ENCODE assay signal across 1 cellular context in the genomic region with DNA sequence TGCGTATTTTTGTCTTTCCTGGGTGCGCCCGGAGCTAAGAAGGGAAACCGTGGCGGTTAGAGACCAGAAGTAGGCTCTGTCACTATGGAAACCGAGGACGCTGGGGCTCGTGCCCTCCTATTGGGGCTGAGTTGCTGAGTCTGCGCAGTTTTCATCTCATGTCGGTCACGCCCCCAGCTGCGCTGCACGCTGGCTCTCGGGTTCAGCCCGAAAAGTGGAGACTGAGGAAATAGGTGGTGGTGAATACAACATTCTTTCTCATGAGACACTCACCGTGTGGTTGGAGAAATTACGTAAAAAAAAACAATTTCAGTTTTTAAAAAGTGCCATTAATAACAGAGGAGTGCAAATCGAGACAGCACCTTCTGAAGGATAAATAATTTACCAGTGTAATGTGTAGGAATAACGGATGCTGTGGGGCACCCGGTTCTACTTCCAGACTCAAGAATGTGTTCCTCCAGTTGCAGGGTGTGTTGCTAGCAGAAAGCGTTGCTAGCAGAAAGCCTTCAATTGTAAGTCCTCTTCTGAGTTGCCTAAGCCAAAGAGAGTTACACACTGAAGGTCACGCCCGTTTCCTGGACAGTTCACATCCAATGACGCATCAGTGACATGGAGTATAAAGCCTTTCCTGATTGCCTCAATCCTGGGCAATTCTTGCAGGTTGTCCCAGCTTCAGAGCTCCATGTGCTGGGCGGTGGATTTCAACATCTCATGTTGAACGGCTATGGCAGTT.
A peak's percentile ranks its signal among the peaks of the same experiment; 100 is the strongest.
TF ChIP-seq lines count a peak whose summit lies in the region.

No MANE protein-coding gene starts in this region.

TF ChIP-seq in GM12878, 131 proteins besides CTCF, POLR2A, EP300 and RAD21 (continued from another document):
- no peak for TF ChIP-seq STAT3 (IDR thresholded peaks at IDR 0.05; ENCODE audit: low read depth, low read length)
- no peak for TF ChIP-seq ZNF274 (IDR thresholded peaks at IDR 0.05; ENCODE audit: insufficient read depth, insufficient read length)
- peak; percentile 68 for TF ChIP-seq MXI1 (IDR thresholded peaks at IDR 0.05; ENCODE audit: low read depth, low read length)
- peak; percentile 47 for TF ChIP-seq NRF1 (conservative IDR thresholded peaks at IDR 0.05; ENCODE audit: low read depth, low read length)
- TF ChIP-seq SUZ12 (IDR thresholded peaks at IDR 0.05; ENCODE audit: unreplicated experiment), result no peak
- peak; percentile 92 for TF ChIP-seq BMI1 (IDR thresholded peaks at IDR 0.05; ENCODE audit: borderline replicate concordance)
- peak; percentile 47; the same call in 1 of the 2 replicates for TF ChIP-seq CREB1 (IDR thresholded peaks at IDR 0.05; ENCODE audit: low read depth)
- TF ChIP-seq CREM (IDR thresholded peaks at IDR 0.05; ENCODE audit: low read depth), result 0 out of 2 replicates have a peak, but pooled peaks have one; percentile 15
- TF ChIP-seq, protein P1, sequence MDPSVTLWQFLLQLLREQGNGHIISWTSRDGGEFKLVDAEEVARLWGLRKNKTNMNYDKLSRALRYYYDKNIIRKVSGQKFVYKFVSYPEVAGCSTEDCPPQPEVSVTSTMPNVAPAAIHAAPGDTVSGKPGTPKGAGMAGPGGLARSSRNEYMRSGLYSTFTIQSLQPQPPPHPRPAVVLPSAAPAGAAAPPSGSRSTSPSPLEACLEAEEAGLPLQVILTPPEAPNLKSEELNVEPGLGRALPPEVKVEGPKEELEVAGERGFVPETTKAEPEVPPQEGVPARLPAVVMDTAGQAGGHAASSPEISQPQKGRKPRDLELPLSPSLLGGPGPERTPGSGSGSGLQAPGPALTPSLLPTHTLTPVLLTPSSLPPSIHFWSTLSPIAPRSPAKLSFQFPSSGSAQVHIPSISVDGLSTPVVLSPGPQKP (IDR thresholded peaks at IDR 0.05; ENCODE audit: low read depth, low read length), result no peak
- TF ChIP-seq PAX8 (IDR thresholded peaks at IDR 0.05), result no peak
- TF ChIP-seq BHLHE40 (IDR thresholded peaks at IDR 0.05; ENCODE audit: borderline replicate concordance in 1 of 2, low read depth in 2 of 2, low read length in 1 of 2), result peak in 1 of 2 experiments; percentile 40; a peak in 1 of 4 replicates
- TF ChIP-seq, protein P2, sequence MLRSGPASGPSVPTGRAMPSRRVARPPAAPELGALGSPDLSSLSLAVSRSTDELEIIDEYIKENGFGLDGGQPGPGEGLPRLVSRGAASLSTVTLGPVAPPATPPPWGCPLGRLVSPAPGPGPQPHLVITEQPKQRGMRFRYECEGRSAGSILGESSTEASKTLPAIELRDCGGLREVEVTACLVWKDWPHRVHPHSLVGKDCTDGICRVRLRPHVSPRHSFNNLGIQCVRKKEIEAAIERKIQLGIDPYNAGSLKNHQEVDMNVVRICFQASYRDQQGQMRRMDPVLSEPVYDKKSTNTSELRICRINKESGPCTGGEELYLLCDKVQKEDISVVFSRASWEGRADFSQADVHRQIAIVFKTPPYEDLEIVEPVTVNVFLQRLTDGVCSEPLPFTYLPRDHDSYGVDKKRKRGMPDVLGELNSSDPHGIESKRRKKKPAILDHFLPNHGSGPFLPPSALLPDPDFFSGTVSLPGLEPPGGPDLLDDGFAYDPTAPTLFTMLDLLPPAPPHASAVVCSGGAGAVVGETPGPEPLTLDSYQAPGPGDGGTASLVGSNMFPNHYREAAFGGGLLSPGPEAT (IDR thresholded peaks at IDR 0.05; ENCODE audit: low read depth), result no peak
- peak; percentile 88 for TF ChIP-seq RFX5 (IDR thresholded peaks at IDR 0.05; ENCODE audit: low read depth, low read length)
- TF ChIP-seq RUNX3 (IDR thresholded peaks at IDR 0.05; ENCODE audit: low read length), result peak; percentile 70
- TF ChIP-seq, protein P3, sequence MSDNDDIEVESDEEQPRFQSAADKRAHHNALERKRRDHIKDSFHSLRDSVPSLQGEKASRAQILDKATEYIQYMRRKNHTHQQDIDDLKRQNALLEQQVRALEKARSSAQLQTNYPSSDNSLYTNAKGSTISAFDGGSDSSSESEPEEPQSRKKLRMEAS (IDR thresholded peaks at IDR 0.05; ENCODE audit: low read depth, low read length), result peak; percentile 12; the same call in 1 of the 2 replicates
- no peak for TF ChIP-seq HCFC1 (IDR thresholded peaks at IDR 0.05; ENCODE audit: low read length)
